Comparison of ENCODE assay signal across 24 cellular contexts in genomic region chr1:11400155-11400554, GRCh38.
"Had no signal": no experiment of that assay in that cellular context is flagged by ENCODE, and none has a peak within 500 bp of the region (broad histone marks: within the 10 kb centered on the region; RNA-seq: fewer than 3 reads in every experiment).

No MANE protein-coding gene starts in this region.

- H3K27me3 ChIP-seq: hepatocyte, neural progenitor cell, pancreas, right atrium auricular region, right lobe of liver had no signal

- H3K4me1 Mint-ChIP-seq: mesothelial cell of epicardium, natural killer cell had no signal

- H3K4me3 Mint-ChIP-seq: mesothelial cell of epicardium; naive B cell; natural killer cell; nephron progenitor cell; neural progenitor cell; stimulated activated naive CD8-positive, alpha-beta T cell treated with anti-CD3 and anti-CD28 coated beads, Interleukin-15, Interleukin-2, amounts not matched to agents 100 ng/mL and 50 ng/mL, for 24 hours; type B pancreatic cell had no signal

- H3K36me3 ChIP-seq: heart right ventricle, left ventricle myocardium inferior, neural progenitor cell, pancreas, right atrium auricular region, right lobe of liver, tibial nerve, uterus had no signal

- H2AFZ ChIP-seq: hepatocyte, neural progenitor cell had no signal

- H3K79me2 ChIP-seq: hepatocyte had no signal

- H3K4me2 ChIP-seq: hepatocyte, neural progenitor cell, smooth muscle cell had no signal

- H3K27ac Mint-ChIP-seq: mesothelial cell of epicardium; naive B cell; natural killer cell; nephron progenitor cell; neural progenitor cell; stimulated activated naive CD8-positive, alpha-beta T cell treated with anti-CD3 and anti-CD28 coated beads, Interleukin-15, Interleukin-2, amounts not matched to agents 100 ng/mL and 50 ng/mL, for 24 hours; type B pancreatic cell had no signal

- H3K27ac ChIP-seq: heart right ventricle, hepatocyte, left ventricle myocardium inferior, neural progenitor cell, pancreas, right atrium auricular region, right lobe of liver, tibial nerve, uterus had no signal

- H3K9me3 Mint-ChIP-seq: mesothelial cell of epicardium; natural killer cell; stimulated activated naive CD8-positive, alpha-beta T cell treated with anti-CD3 and anti-CD28 coated beads, Interleukin-15, Interleukin-2, amounts not matched to agents 100 ng/mL and 50 ng/mL, for 24 hours; type B pancreatic cell had no signal

- H3K4me1 ChIP-seq: heart right ventricle, left ventricle myocardium inferior, pancreas, right atrium auricular region, right lobe of liver, tibial nerve, uterus had no signal

- ATAC-seq: heart right ventricle, natural killer cell, pancreas, right lobe of liver had no signal

- H3K4me3 ChIP-seq: heart right ventricle, hepatocyte, left ventricle myocardium inferior, lung, neural progenitor cell, pancreas, right atrium auricular region, right lobe of liver, smooth muscle cell, tibial nerve, uterus had no signal

- DNase-seq: heart right ventricle; islet precursor cell; left ventricle myocardium inferior; mesendoderm; naive B cell; natural killer cell; nephron progenitor cell; pancreas; right lobe of liver; stimulated activated CD4-positive, alpha-beta T cell treated with anti-CD3 and anti-CD28 coated beads, Interleukin-12 subunit alpha, Interleukin-12 subunit beta, amount 100 ng/mL, for 4 hours; stimulated activated CD4-positive, alpha-beta T cell treated with anti-CD3 and anti-CD28 coated beads, Interleukin-15, amount 100 ng/mL, for 24 hours; stimulated activated CD4-positive, alpha-beta T cell treated with anti-CD3 and anti-CD28 coated beads, Interleukin-2, amount 100 ng/mL, for 24 hours; stimulated activated CD4-positive, alpha-beta T cell treated with anti-CD3 and anti-CD28 coated beads, Interleukin-4, amount 100 ng/mL, for 1 hour; stimulated activated naive CD4-positive, alpha-beta T cell; uterus had no signal

- H3K36me3 Mint-ChIP-seq: mesothelial cell of epicardium, naive B cell, natural killer cell, neural progenitor cell, type B pancreatic cell had no signal

- H3K9me3 ChIP-seq: pancreas, right atrium auricular region, right lobe of liver, uterus had no signal
